ENCODE assay signal across 1 cellular context in the genomic region with DNA sequence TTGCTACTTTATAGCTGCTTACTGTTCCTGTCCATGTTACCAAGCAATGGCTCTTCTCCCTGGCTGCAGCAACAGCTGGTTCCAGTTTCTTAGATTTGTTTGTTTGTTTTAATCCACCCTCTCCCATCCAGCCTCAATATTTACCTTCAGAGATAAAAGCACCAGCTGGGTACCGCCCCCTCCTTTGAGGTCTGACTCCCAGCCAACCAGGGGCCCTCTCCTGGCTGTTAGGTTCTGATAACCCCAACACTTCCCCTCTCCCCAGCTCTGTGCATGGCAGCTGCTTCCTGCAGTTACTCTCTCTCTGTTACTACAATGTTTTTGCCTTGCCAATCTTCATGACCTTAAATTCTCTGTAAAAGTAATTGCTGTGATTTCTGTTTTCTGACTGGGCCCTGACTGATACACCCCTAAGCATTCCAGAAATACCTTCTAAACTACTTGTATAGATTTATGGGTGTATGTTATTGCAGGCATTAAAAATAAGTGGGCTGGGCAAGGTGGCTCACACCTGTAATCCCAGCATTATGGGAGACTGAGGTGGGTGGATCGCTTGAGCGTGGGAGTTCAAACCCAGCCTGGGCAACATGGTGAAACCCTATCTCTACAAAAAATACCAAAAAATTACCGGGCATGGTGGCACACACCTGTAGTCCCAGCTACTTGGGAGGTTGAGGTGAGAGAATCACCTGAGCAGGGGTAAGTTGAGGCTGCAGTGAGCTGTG.
TF ChIP-seq lines count a peak whose summit lies in the region.

No MANE protein-coding gene starts in this region.

TF ChIP-seq in K562, 482 proteins besides CTCF, POLR2A, EP300 and RAD21 (continued from another document and continues in another):
- TF ChIP-seq, protein P1, sequence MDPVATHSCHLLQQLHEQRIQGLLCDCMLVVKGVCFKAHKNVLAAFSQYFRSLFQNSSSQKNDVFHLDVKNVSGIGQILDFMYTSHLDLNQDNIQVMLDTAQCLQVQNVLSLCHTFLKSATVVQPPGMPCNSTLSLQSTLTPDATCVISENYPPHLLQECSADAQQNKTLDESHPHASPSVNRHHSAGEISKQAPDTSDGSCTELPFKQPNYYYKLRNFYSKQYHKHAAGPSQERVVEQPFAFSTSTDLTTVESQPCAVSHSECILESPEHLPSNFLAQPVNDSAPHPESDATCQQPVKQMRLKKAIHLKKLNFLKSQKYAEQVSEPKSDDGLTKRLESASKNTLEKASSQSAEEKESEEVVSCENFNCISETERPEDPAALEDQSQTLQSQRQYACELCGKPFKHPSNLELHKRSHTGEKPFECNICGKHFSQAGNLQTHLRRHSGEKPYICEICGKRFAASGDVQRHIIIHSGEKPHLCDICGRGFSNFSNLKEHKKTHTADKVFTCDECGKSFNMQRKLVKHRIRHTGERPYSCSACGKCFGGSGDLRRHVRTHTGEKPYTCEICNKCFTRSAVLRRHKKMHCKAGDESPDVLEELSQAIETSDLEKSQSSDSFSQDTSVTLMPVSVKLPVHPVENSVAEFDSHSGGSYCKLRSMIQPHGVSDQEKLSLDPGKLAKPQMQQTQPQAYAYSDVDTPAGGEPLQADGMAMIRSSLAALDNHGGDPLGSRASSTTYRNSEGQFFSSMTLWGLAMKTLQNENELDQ (CRISPR knock-in tag; IDR thresholded peaks at IDR 0.05; ENCODE audit: borderline replicate concordance), result no peak
- TF ChIP-seq ZBTB17 (CRISPR knock-in tag; IDR thresholded peaks at IDR 0.05) (no peak), FUS (optimal IDR thresholded peaks at IDR 0.05; ENCODE audit: low read depth, low read length) (no peak), EWSR1 (IDR thresholded peaks at IDR 0.05; ENCODE audit: borderline replicate concordance, low read depth, partially characterized antibody) (no peak), ZNF79 (CRISPR knock-in tag; IDR thresholded peaks at IDR 0.05; ENCODE audit: low read depth) (no peak), DIDO1 (tag; IDR thresholded peaks at IDR 0.05; ENCODE audit: low read depth) (no peak), ZNF174 (CRISPR knock-in tag; IDR thresholded peaks at IDR 0.05) (no peak), ETS2 (tag; IDR thresholded peaks at IDR 0.05; ENCODE audit: borderline replicate concordance, poor library complexity, severe bottlenecking) (no peak), TCF7L2 (IDR thresholded peaks at IDR 0.05; ENCODE audit: low read depth, low read length) (no peak), RBM25 (IDR thresholded peaks at IDR 0.05; ENCODE audit: low read depth, low read length, severe bottlenecking) (no peak), RCOR1 (IDR thresholded peaks at IDR 0.05; ENCODE audit: borderline replicate concordance in 1 of 2, low read depth in 2 of 2, low read length in 2 of 2) (peak; percentile 87 to 95), SMARCC2 (IDR thresholded peaks at IDR 0.05; ENCODE audit: low read depth) (peak; percentile 32; the same call in 1 of the 2 replicates), ZNF668 (CRISPR knock-in tag; IDR thresholded peaks at IDR 0.05) (no peak), IRF1 (CRISPR knock-in tag; IDR thresholded peaks at IDR 0.05; ENCODE audit: borderline replicate concordance) (no peak), GATAD2A (IDR thresholded peaks at IDR 0.05) (no peak), PHF21A (IDR thresholded peaks at IDR 0.05; ENCODE audit: borderline replicate concordance, low read depth) (no peak), ZNF444 (CRISPR knock-in tag; IDR thresholded peaks at IDR 0.05) (no peak), ZNF551 (CRISPR knock-in tag; IDR thresholded peaks at IDR 0.05) (no peak), THRB (CRISPR knock-in tag; conservative IDR thresholded peaks at IDR 0.05) (no peak), ZFP1 (CRISPR knock-in tag; IDR thresholded peaks at IDR 0.05) (no peak), ELK3 (CRISPR knock-in tag; IDR thresholded peaks at IDR 0.05) (no peak), MYC (IDR thresholded peaks at IDR 0.05; ENCODE audit: low read depth, low read length) (no peak), MYC (CRISPR knock-in tag; IDR thresholded peaks at IDR 0.05; ENCODE audit: borderline replicate concordance, low read depth) (no peak), HDAC1 (IDR thresholded peaks at IDR 0.05) (peak in 1 of 2 experiments; percentile 88; a peak in 2 of 4 replicates), CBX5 (IDR thresholded peaks at IDR 0.05; ENCODE audit: borderline replicate concordance, low read depth) (no peak), SP2 (IDR thresholded peaks at IDR 0.05; ENCODE audit: extremely low read depth, low read depth, low read length, poor library complexity, severe bottlenecking) (no peak), SMAD4 (CRISPR knock-in tag; conservative IDR thresholded peaks at IDR 0.05) (peak; percentile 74), SPI1 (IDR thresholded peaks at IDR 0.05; ENCODE audit: borderline replicate concordance, low read depth, low read length) (peak; percentile 83), CEBPZ (IDR thresholded peaks at IDR 0.05; ENCODE audit: borderline replicate concordance, low read depth, low read length) (no peak), TRIM28 (IDR thresholded peaks at IDR 0.05) (no peak), ZNF24 (IDR thresholded peaks at IDR 0.05) (no peak), POLR2AphosphoS2 (IDR thresholded peaks at IDR 0.05; ENCODE audit: low read length) (no peak), SRSF7 (optimal IDR thresholded peaks at IDR 0.05; ENCODE audit: low read depth, low read length) (no peak)
- TF ChIP-seq, protein P2, sequence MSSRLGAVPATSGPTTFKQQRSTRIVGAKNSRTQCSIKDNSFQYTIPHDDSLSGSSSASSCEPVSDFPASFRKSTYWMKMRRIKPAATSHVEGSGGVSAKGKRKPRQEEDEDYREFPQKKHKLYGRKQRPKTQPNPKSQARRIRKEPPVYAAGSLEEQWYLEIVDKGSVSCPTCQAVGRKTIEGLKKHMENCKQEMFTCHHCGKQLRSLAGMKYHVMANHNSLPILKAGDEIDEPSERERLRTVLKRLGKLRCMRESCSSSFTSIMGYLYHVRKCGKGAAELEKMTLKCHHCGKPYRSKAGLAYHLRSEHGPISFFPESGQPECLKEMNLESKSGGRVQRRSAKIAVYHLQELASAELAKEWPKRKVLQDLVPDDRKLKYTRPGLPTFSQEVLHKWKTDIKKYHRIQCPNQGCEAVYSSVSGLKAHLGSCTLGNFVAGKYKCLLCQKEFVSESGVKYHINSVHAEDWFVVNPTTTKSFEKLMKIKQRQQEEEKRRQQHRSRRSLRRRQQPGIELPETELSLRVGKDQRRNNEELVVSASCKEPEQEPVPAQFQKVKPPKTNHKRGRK (tag; IDR thresholded peaks at IDR 0.05), result no peak
- TF ChIP-seq, protein P3, sequence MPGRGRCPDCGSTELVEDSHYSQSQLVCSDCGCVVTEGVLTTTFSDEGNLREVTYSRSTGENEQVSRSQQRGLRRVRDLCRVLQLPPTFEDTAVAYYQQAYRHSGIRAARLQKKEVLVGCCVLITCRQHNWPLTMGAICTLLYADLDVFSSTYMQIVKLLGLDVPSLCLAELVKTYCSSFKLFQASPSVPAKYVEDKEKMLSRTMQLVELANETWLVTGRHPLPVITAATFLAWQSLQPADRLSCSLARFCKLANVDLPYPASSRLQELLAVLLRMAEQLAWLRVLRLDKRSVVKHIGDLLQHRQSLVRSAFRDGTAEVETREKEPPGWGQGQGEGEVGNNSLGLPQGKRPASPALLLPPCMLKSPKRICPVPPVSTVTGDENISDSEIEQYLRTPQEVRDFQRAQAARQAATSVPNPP (IDR thresholded peaks at IDR 0.05; ENCODE audit: borderline replicate concordance, insufficient read depth, insufficient read length), result no peak
- TF ChIP-seq, protein P4, sequence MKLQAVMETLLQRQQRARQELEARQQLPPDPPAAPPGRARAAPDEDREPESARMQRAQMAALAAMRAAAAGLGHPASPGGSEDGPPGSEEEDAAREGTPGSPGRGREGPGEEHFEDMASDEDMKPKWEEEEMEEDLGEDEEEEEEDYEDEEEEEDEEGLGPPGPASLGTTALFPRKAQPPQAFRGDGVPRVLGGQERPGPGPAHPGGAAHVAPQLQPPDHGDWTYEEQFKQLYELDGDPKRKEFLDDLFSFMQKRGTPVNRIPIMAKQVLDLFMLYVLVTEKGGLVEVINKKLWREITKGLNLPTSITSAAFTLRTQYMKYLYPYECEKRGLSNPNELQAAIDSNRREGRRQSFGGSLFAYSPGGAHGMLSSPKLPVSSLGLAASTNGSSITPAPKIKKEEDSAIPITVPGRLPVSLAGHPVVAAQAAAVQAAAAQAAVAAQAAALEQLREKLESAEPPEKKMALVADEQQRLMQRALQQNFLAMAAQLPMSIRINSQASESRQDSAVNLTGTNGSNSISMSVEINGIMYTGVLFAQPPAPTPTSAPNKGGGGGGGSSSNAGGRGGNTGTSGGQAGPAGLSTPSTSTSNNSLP (IDR thresholded peaks at IDR 0.05; ENCODE audit: borderline replicate concordance, low read depth, low read length), result no peak
- TF ChIP-seq, protein P5, sequence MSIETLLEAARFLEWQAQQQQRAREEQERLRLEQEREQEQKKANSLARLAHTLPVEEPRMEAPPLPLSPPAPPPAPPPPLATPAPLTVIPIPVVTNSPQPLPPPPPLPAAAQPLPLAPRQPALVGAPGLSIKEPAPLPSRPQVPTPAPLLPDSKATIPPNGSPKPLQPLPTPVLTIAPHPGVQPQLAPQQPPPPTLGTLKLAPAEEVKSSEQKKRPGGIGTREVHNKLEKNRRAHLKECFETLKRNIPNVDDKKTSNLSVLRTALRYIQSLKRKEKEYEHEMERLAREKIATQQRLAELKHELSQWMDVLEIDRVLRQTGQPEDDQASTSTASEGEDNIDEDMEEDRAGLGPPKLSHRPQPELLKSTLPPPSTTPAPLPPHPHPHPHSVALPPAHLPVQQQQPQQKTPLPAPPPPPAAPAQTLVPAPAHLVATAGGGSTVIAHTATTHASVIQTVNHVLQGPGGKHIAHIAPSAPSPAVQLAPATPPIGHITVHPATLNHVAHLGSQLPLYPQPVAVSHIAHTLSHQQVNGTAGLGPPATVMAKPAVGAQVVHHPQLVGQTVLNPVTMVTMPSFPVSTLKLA (conservative IDR thresholded peaks at IDR 0.05), result 0 out of 4 replicates have a peak, but pooled peaks of 1 of the 2 experiments have one; percentile 44
- TF ChIP-seq, protein P6, sequence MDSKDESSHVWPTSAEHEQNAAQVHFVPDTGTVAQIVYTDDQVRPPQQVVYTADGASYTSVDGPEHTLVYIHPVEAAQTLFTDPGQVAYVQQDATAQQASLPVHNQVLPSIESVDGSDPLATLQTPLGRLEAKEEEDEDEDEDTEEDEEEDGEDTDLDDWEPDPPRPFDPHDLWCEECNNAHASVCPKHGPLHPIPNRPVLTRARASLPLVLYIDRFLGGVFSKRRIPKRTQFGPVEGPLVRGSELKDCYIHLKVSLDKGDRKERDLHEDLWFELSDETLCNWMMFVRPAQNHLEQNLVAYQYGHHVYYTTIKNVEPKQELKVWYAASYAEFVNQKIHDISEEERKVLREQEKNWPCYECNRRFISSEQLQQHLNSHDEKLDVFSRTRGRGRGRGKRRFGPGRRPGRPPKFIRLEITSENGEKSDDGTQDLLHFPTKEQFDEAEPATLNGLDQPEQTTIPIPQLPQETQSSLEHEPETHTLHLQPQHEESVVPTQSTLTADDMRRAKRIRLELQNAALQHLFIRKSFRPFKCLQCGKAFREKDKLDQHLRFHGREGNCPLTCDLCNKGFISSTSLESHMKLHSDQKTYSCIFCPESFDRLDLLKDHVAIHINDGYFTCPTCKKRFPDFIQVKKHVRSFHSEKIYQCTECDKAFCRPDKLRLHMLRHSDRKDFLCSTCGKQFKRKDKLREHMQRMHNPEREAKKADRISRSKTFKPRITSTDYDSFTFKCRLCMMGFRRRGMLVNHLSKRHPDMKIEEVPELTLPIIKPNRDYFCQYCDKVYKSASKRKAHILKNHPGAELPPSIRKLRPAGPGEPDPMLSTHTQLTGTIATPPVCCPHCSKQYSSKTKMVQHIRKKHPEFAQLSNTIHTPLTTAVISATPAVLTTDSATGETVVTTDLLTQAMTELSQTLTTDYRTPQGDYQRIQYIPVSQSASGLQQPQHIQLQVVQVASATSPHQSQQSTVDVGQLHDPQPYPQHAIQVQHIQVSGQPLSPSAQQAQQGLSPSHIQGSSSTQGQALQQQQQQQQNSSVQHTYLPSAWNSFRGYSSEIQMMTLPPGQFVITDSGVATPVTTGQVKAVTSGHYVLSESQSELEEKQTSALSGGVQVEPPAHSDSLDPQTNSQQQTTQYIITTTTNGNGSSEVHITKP (IDR thresholded peaks at IDR 0.05; ENCODE audit: partially characterized antibody), result no peak
